Comparison of ENCODE assay signal across 1 cellular context in genomic region chr1:228213917-228214808, GRCh38.
TF ChIP-seq lines count a peak whose summit lies in the region.

No MANE protein-coding gene starts in this region.

TF ChIP-seq in H1, 55 proteins besides CTCF, POLR2A, EP300 and RAD21 (continued from another document):
- TF ChIP-seq MAX (IDR thresholded peaks at IDR 0.05) (0 out of 2 replicates have a peak, but pooled peaks have one; percentile 15), SUZ12 (IDR thresholded peaks at IDR 0.05; ENCODE audit: low read length) (no peak)
